In genomic region chr2:228064796-228065315, GRCh38 we compare ENCODE assay signal across 22 cellular contexts.
"Had no signal": no experiment of that assay in that cellular context is flagged by ENCODE, and none has a peak within 500 bp of the region (broad histone marks: within the 10 kb centered on the region; RNA-seq: fewer than 3 reads in every experiment).

No MANE protein-coding gene starts in this region.

- H3K4me3 ChIP-seq: coronary artery, dorsolateral prefrontal cortex, esophagus muscularis mucosa, gastroesophageal sphincter, heart left ventricle, hepatocyte, left lung, lower lobe of right lung, mucosa of descending colon had no signal

- H3K4me1 ChIP-seq: esophagus muscularis mucosa, foreskin keratinocyte, gastroesophageal sphincter, left lung, lower lobe of right lung had no signal

- H3K9me3 ChIP-seq: esophagus muscularis mucosa, gastroesophageal sphincter, heart left ventricle, left lung, lower lobe of right lung, mucosa of descending colon had no signal

- DNase-seq: dermis blood vessel endothelial cell; effector CD4-positive, alpha-beta T cell; effector memory CD4-positive, alpha-beta T cell; heart left ventricle; hypothalamus; immature natural killer cell; islet precursor cell; kidney; kidney glomerular epithelial cell; left colon; left lung; left ventricle myocardium superior; lower lobe of right lung; mesenchymal stem cell; mucosa of descending colon; naive thymus-derived CD4-positive, alpha-beta T cell had no signal

- H3K36me3 ChIP-seq: esophagus muscularis mucosa, gastroesophageal sphincter, heart left ventricle, left lung, lower lobe of right lung had no signal

- ATAC-seq: gastroesophageal sphincter; heart left ventricle; left colon; left lung; left ventricle myocardium superior; lower lobe of right lung; mucosa of descending colon; naive thymus-derived CD4-positive, alpha-beta T cell had no signal

- H3K27ac ChIP-seq: coronary artery, dorsolateral prefrontal cortex, esophagus muscularis mucosa, foreskin keratinocyte, gastroesophageal sphincter, heart left ventricle, hepatocyte, left lung, lower lobe of right lung had no signal

- H3K27me3 ChIP-seq: esophagus muscularis mucosa, foreskin keratinocyte, gastroesophageal sphincter, heart left ventricle, hepatocyte, left lung had no signal
